1 cellular context compared by ENCODE assay signal in the genomic region with DNA sequence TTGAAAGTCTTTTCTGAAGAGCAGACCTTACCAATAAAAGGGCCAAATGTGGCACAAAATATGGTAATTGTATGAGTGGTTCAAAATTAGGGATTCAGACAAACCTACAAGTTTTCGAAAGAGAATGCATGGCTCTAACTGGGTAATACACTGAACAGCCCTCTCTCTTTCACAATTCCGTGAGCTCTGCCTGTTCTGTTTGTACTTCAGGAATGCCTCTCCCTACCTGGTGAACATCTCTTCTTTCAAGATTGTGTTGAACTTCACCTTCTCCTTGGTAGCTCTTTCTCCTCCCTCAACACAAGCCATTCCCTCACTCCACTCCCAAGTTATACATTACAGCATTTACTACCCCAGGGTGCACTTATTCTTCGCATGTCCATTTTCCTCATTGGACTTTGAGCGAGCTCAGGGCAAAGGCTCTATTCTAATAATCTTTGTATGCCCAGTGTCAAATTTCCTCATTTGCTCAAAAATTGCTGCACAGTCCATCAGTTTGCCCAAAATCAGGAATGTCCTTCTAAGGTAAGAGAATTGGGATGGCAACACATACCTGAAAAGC.
TF ChIP-seq lines count a peak whose summit lies in the region.

No MANE protein-coding gene starts in this region.

TF ChIP-seq in SK-N-SH, 30 proteins besides CTCF, POLR2A, EP300 and RAD21 (continued from another document):
- no peak for TF ChIP-seq PBX3 (IDR thresholded peaks at IDR 0.05)
- TF ChIP-seq ELF1 (IDR thresholded peaks at IDR 0.05), result no peak
- TF ChIP-seq NRF1 (IDR thresholded peaks at IDR 0.05; ENCODE audit: low read depth, low read length), result no peak
- no peak for TF ChIP-seq SIN3A (IDR thresholded peaks at IDR 0.05; ENCODE audit: borderline replicate concordance, low read depth, low read length)
- no peak for TF ChIP-seq EZH2phosphoT487 (IDR thresholded peaks at IDR 0.05; ENCODE audit: borderline replicate concordance, low read depth)
- TF ChIP-seq NFIC (IDR thresholded peaks at IDR 0.05; ENCODE audit: borderline replicate concordance), result no peak
- TF ChIP-seq FOXJ3 (CRISPR knock-in tag; IDR thresholded peaks at IDR 0.05), result no peak
- no peak for TF ChIP-seq TAF1 (IDR thresholded peaks at IDR 0.05; ENCODE audit: borderline replicate concordance, low read depth, low read length)
